1 cellular context compared by ENCODE assay signal in genomic region chr19:33724723-33725060, GRCh38.
TF ChIP-seq lines count a peak whose summit lies in the region.

No MANE protein-coding gene starts in this region.

TF ChIP-seq in SK-N-SH, 30 proteins besides CTCF, POLR2A, EP300 and RAD21 (continued from another document):
- TF ChIP-seq USF2 (IDR thresholded peaks at IDR 0.05; ENCODE audit: borderline replicate concordance, low read depth, low read length): no peak
- TF ChIP-seq, protein P1, sequence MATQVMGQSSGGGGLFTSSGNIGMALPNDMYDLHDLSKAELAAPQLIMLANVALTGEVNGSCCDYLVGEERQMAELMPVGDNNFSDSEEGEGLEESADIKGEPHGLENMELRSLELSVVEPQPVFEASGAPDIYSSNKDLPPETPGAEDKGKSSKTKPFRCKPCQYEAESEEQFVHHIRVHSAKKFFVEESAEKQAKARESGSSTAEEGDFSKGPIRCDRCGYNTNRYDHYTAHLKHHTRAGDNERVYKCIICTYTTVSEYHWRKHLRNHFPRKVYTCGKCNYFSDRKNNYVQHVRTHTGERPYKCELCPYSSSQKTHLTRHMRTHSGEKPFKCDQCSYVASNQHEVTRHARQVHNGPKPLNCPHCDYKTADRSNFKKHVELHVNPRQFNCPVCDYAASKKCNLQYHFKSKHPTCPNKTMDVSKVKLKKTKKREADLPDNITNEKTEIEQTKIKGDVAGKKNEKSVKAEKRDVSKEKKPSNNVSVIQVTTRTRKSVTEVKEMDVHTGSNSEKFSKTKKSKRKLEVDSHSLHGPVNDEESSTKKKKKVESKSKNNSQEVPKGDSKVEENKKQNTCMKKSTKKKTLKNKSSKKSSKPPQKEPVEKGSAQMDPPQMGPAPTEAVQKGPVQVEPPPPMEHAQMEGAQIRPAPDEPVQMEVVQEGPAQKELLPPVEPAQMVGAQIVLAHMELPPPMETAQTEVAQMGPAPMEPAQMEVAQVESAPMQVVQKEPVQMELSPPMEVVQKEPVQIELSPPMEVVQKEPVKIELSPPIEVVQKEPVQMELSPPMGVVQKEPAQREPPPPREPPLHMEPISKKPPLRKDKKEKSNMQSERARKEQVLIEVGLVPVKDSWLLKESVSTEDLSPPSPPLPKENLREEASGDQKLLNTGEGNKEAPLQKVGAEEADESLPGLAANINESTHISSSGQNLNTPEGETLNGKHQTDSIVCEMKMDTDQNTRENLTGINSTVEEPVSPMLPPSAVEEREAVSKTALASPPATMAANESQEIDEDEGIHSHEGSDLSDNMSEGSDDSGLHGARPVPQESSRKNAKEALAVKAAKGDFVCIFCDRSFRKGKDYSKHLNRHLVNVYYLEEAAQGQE (IDR thresholded peaks at IDR 0.05; ENCODE audit: low read depth, low read length): no peak
TF ChIP-seq in SK-N-SH: peak in this region for 1.
